In the genomic region with DNA sequence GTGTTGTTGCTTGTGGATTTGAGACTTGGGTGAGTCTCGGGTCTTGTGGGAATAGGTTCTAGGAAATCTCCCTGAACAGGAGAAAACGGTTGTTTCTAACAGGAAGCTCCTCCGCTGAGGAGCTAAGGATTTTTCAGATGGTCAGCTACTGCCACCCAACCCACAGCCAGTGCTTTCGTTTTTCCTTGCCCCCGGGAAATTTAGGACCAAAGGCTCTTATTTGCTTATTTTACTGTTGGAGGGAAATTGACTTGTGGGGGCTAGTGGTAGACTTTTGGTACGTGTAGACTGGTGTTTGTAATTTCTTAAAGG, we compare ENCODE assay signal across 8 cellular contexts. TPM values are rescaled to one million over a fixed set of nuclear protein-coding genes. Genes with fewer than 3 reads are reported as not detected.
DNase-seq lines count a peak whose midpoint lies in the region; ATAC-seq and TF ChIP-seq lines count a peak whose summit lies in the region.

No MANE protein-coding gene starts in this region.

- DNase-seq in T-cell (no peak), foreskin fibroblast (no peak), omental fat pad (ENCODE audit: low spot score) (no peak), OCI-M2 (lab: John Stamatoyannopoulos, UW; ENCODE audit: unreplicated experiment) (no peak), DMS79 treated with DMSO at 0.1 percent for 48 hours (lab: John Stamatoyannopoulos, UW) (no peak)
- DNase-seq in activated effector memory CD4-positive, alpha-beta T cell treated with Interleukin-2 at 50 U/mL for 16 hours = no peak

- peaks cover 13 to 23% (median 20%) of the 10 kb centered on the region in 3 donors for H3K4me1 Mint-ChIP-seq in T-cell

- H3K9me3 Mint-ChIP-seq in T-cell = no peaks in the 10 kb centered on the region

- CTCF ChIA-PET in T-cell (lab: Charles Lee) = interaction anchor here in 1 of 2 donors (0.6 kb wide), 1 partner anchor 1580 kb away, joined by 3 read pairs; no protein-coding TSS in a partner anchor

- peaks cover 42 to 48% of the 10 kb centered on the region in 2 donors for H3K27me3 Mint-ChIP-seq in T-cell

- peak overlapping the region; percentile 64 to 85 for H3K4me3 ChIP-seq in foreskin fibroblast (ENCODE audit: low read depth in 1 of 2, low read length in 2 of 2)

- H3K36me3 Mint-ChIP-seq in T-cell = no peaks in the 10 kb centered on the region

- TF ChIP-seq CTCF in foreskin fibroblast (IDR thresholded peaks at IDR 0.05; ENCODE audit: low read depth, low read length) (no peak), omental fat pad (IDR thresholded peaks at IDR 0.05) (no peak)

- peak; percentile 10 for ATAC-seq in GM21723 (IDR thresholded peaks at IDR 0.05; ENCODE audit: unreplicated experiment)
- no peak for ATAC-seq in T-cell (replicated peaks in 1 of 4)
- ATAC-seq in omental fat pad (ENCODE audit: low FRiP score) = peak; percentile 36
- ATAC-seq in HG03521 (IDR thresholded peaks at IDR 0.05; ENCODE audit: unreplicated experiment) = no peak

- peak overlapping the region in 1 of 2 donors; percentile 76 for H3K27ac Mint-ChIP-seq in T-cell

- peak overlapping the region; percentile 79 to 81 (median 80) for H3K4me3 Mint-ChIP-seq in T-cell

- POLR2A ChIA-PET in T-cell (lab: Charles Lee) = no interaction called here

RNA-seq across cellular contexts. Expression of gene SNX7, which starts 0.8 kb away (rescaled TPM):
- total RNA-seq in T-cell (1 to 10 TPM in 1 of 5 donors, under 1 TPM in 2, not detected in 2; 0.36 to 1.3 (median 0.47) TPM), omental fat pad (10 to 100 TPM; 10.7 to 20.0 (median 14.8) TPM)

Comparison
In these comparisons a context has a peak if more than half of its experiments do, and no peak if none do; other contexts are left out.
1. ATAC-seq: peak in GM21723 (single experiment) and omental fat pad (single experiment); none in T-cell (0 of 4) and HG03521 (single experiment).
2. RNA of gene SNX7, which starts 0.8 kb away (total RNA-seq): 10.7 to 20.0 TPM in omental fat pad; 0.36 to 1.3 TPM in T-cell; every median in the first group is over 4 times any median in the second.